ENCODE assay signal across 17 cellular contexts in the genomic region with DNA sequence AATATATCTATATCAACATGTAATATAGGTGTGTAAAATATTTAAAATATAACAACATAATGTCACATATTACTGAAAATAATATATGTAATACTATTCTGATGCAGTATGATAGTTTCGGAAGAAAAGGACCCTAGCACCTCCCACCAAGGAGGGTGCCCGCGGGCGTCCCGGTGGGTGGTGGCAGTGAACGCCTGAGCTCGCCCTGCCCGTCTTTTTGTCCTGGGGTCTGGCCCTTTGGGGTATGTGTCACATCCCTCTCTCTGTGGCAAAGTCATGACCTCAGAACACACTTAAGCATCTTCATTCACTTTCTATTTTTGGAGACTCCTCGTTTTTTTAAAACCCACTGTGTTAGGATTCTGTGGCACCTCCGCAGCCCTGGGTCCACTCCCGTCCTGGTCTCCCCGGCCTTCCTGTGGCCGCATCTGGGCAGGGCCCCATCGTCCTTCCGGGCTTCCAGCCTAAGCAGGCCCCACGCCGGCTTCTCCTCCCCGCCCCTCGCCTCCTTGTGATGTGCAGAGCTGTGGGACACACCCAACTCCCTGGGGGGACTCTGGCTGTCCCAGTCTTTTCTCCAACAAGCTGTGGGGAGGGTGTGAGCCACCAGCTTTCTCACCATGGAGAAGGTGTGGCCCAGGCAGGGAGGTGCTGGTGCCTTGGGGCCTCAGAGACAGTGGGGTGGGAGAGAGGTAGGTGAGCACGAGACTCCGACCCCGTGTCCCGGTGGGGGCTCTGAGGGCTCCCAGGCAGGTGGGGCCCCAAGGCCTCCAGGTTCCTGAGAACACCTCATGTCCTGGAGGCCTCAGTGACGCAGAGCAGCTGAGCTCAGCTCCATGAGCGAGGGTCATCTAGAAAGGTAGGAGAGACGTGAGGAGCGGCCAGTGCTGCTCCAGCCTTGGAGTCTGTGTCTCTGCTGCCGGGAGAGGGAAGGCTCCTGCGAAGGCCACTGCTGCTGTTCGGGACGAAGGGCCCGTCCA. TPM values are rescaled to one million over a fixed set of nuclear protein-coding genes. Genes with fewer than 3 reads are reported as not detected.
DNase-seq lines count a peak whose midpoint lies in the region; ATAC-seq, FAIRE-seq and TF ChIP-seq lines count a peak whose summit lies in the region.
"Had no signal": no experiment of that assay in that cellular context is flagged by ENCODE, and none has a peak within 500 bp of the region (broad histone marks: within the 10 kb centered on the region; RNA-seq: fewer than 3 reads in every experiment).

No MANE protein-coding gene starts in this region.

- H4K20me1 ChIP-seq in HepG2 (ENCODE audit: insufficient read depth, low read length), result no peaks in the 10 kb centered on the region

- H3K4me1 Mint-ChIP-seq in chondrocyte (ENCODE audit: low read depth), result peaks cover 57% of the 10 kb centered on the region
- no peaks in the 10 kb centered on the region for H3K4me1 Mint-ChIP-seq in activated naive CD8-positive, alpha-beta T cell treated with anti-CD3 and anti-CD28 coated beads for 36 hours

- ATAC-seq in HepG2, result no peak
- no peak for ATAC-seq in gastrocnemius medialis

- TF ChIP-seq RAD21 in HepG2 (CRISPR knock-in tag; IDR thresholded peaks at IDR 0.05), result no peak

- 77% methylated on average over 30 of the region's 32 CpGs for WGBS in HepG2 (ENCODE audit: low lambda C conversion rate)

- H3K79me2 ChIP-seq in HepG2 (ENCODE audit: insufficient read depth, low read length), result no peaks in the 10 kb centered on the region

- H3K27ac ChIP-seq in HEK293 (ENCODE audit: extremely low read depth, low read depth, low read length) (no peak overlapping the region), HepG2 (ENCODE audit: extremely low read length, insufficient read depth, low read length) (no peak overlapping the region), gastrocnemius medialis (peak overlapping the region; percentile 2 to 51 (median 30))

- DNase-seq in chondrocyte (ENCODE audit: low spot score) (no peak), HepG2 (ENCODE audit: low spot score) (no peak), gastrocnemius medialis (no peak), GM03348 (ENCODE audit: low spot score) (no peak), NCI-H774 (lab: John Stamatoyannopoulos, UW) (no peak), amniotic stem cell (lab: John Stamatoyannopoulos, UW) (no peak)
- DNase-seq in activated naive CD8-positive, alpha-beta T cell treated with anti-CD3 and anti-CD28 coated beads for 36 hours, result no peak
- DNase-seq: activated CD4-positive, alpha-beta memory T cell treated with anti-CD3 and anti-CD28 coated beads, Interleukin-2, amount 10 ng/mL, durations not matched to agents 7 days and 5 days; activated naive CD4-positive, alpha-beta T cell; GDM1; NCI-H1092; NCI-H510A; Peyer's patch; stimulated activated CD4-positive, alpha-beta T cell treated with anti-CD3 and anti-CD28 coated beads, Interleukin-2, amount 100 ng/mL, for 24 hours; T1000 had no signal

- no peaks in the 10 kb centered on the region for H3K9me3 Mint-ChIP-seq in chondrocyte (ENCODE audit: low read depth)
- H3K9me3 Mint-ChIP-seq in activated naive CD8-positive, alpha-beta T cell treated with anti-CD3 and anti-CD28 coated beads for 36 hours, result no peaks in the 10 kb centered on the region
- H3K9me3 Mint-ChIP-seq: activated CD4-positive, alpha-beta memory T cell treated with anti-CD3 and anti-CD28 coated beads, Interleukin-2, amount 10 ng/mL, durations not matched to agents 7 days and 5 days had no signal

- H3K36me3 ChIP-seq in HEK293 (ENCODE audit: control insufficient read depth in 2 of 2, insufficient read depth in 1 of 2, low read length in 2 of 2) (peaks cover 0 to 6% of the 10 kb centered on the region in 2 experiments; a peak in 1 of 3 replicates), HepG2 (replicated peaks in 1 of 2; ENCODE audit: control insufficient read depth in 1 of 2, insufficient read depth in 2 of 2, low read length in 2 of 2) (no peaks in the 10 kb centered on the region), gastrocnemius medialis (no peaks in the 10 kb centered on the region)
- H3K36me3 ChIP-seq: Peyer's patch had no signal

- H3K4me2 ChIP-seq in HepG2 (ENCODE audit: low read depth, low read length), result no peak overlapping the region

- FAIRE-seq in HepG2 (lab: Jason Lieb, UNC), result no peak
- FAIRE-seq: GM18507 had no signal

- in situ Hi-C loops in HepG2 (cut with HindIII; ENCODE audit: extremely low pct_ligation_motif_present, low pct_unique_long_range_greater_than_20kb), result no loop called here
- in situ Hi-C loops in gastrocnemius medialis (cut with MboI; ENCODE audit: low sequenced_read_pairs in 4 of 4), result no loop called here

- no peak overlapping the region for H3K4me3 Mint-ChIP-seq in chondrocyte (ENCODE audit: unreplicated experiment)
- no peak overlapping the region for H3K4me3 Mint-ChIP-seq in activated naive CD8-positive, alpha-beta T cell treated with anti-CD3 and anti-CD28 coated beads for 36 hours
- H3K4me3 Mint-ChIP-seq: activated CD4-positive, alpha-beta memory T cell treated with anti-CD3 and anti-CD28 coated beads, Interleukin-2, amount 10 ng/mL, durations not matched to agents 7 days and 5 days had no signal

- H3K4me3 ChIP-seq in HEK293 (ENCODE audit: low read depth, low read length) (no peak overlapping the region), HepG2 (replicated peaks in 1 of 3; ENCODE audit: insufficient read depth in 1 of 3, low read depth in 2 of 3, low read length in 3 of 3) (no peak overlapping the region), gastrocnemius medialis (no peak overlapping the region)
- H3K4me3 ChIP-seq: Peyer's patch had no signal

- BruUV-seq in HepG2 (replicated peaks; lab: Mats Ljungman, UMichigan), result no TSS peak

- TF ChIP-seq POLR2A in HepG2 (IDR thresholded peaks at IDR 0.05; ENCODE audit: insufficient read depth in 1 of 2, low read depth in 2 of 2, low read length in 2 of 2) (no peak), gastrocnemius medialis (IDR thresholded peaks at IDR 0.05) (no peak)

- H2AFZ ChIP-seq in HepG2 (ENCODE audit: low read length), result no peak overlapping the region

- TF ChIP-seq CTCF in HEK293 (tag by site-specific recombination; IDR thresholded peaks at IDR 0.05) (no peak), chondrocyte (IDR thresholded peaks at IDR 0.05) (no peak), HepG2 (CRISPR knock-in tag; IDR thresholded peaks at IDR 0.05) (no peak), gastrocnemius medialis (IDR thresholded peaks at IDR 0.05 in 4 of 5, conservative IDR thresholded peaks at IDR 0.05 in 1 of 5) (no peak)

- H3K9me3 ChIP-seq in HEK293 (ENCODE audit: control insufficient read depth, insufficient read depth, low read depth, low read length) (no peaks in the 10 kb centered on the region), HepG2 (ENCODE audit: low read length) (no peaks in the 10 kb centered on the region), gastrocnemius medialis (no peaks in the 10 kb centered on the region)
- H3K9me3 ChIP-seq: Peyer's patch had no signal

- CTCF ChIA-PET in HEK293 (lab: Yijun Ruan, JAX), result interaction anchor here (0.6 kb wide), 1 partner anchor 306 kb away, joined by 3 read pairs; no protein-coding TSS in a partner anchor
- CTCF ChIA-PET in HepG2 (lab: Yijun Ruan, JAX; ENCODE audit: low intra/inter-chr PET ratio, low total read pairs), result no interaction called here

- TF ChIP-seq EP300 in HepG2 (IDR thresholded peaks at IDR 0.05; ENCODE audit: low read depth in 2 of 2, low read length in 2 of 2) (no peak), HepG2 (CRISPR knock-in tag; IDR thresholded peaks at IDR 0.05; ENCODE audit: borderline replicate concordance) (no peak)

- H3K36me3 Mint-ChIP-seq in chondrocyte (ENCODE audit: low read depth), result peaks cover 5% of the 10 kb centered on the region
- no peaks in the 10 kb centered on the region for H3K36me3 Mint-ChIP-seq in activated naive CD8-positive, alpha-beta T cell treated with anti-CD3 and anti-CD28 coated beads for 36 hours

- H3K27ac Mint-ChIP-seq in chondrocyte (ENCODE audit: unreplicated experiment), result peak overlapping the region; percentile 61
- H3K27ac Mint-ChIP-seq in activated naive CD8-positive, alpha-beta T cell treated with anti-CD3 and anti-CD28 coated beads for 36 hours, result no peak overlapping the region
- H3K27ac Mint-ChIP-seq: activated CD4-positive, alpha-beta memory T cell treated with anti-CD3 and anti-CD28 coated beads, Interleukin-2, amount 10 ng/mL, durations not matched to agents 7 days and 5 days had no signal

- intact Hi-C loops in HepG2 (cut with micrococcal nuclease; ENCODE audit: unreplicated experiment), result no loop called here
- intact Hi-C loops in gastrocnemius medialis (cut with DNase I; ENCODE audit: low total_unique reads), result loop anchor here (2.0 kb wide), 1 partner anchor 47 kb away; no protein-coding TSS in a partner anchor

- POLR2A ChIA-PET in HEK293 (lab: Yijun Ruan, JAX) (no interaction called here), HepG2 (lab: Yijun Ruan, JAX) (interaction anchor here (2.3 kb wide), 1 partner anchor 8 kb away, joined by 6 read pairs; no protein-coding TSS in a partner anchor)

- no peaks in the 10 kb centered on the region for H3K27me3 ChIP-seq in HepG2 (ENCODE audit: control insufficient read depth in 1 of 2, insufficient read depth in 2 of 2, low read length in 2 of 2)
- H3K27me3 ChIP-seq in gastrocnemius medialis, result no peaks in the 10 kb centered on the region
- H3K27me3 ChIP-seq: Peyer's patch had no signal

- H3K27me3 Mint-ChIP-seq in chondrocyte (ENCODE audit: low read depth), result no peaks in the 10 kb centered on the region
- no peaks in the 10 kb centered on the region for H3K27me3 Mint-ChIP-seq in activated naive CD8-positive, alpha-beta T cell treated with anti-CD3 and anti-CD28 coated beads for 36 hours
- H3K27me3 Mint-ChIP-seq: activated CD4-positive, alpha-beta memory T cell treated with anti-CD3 and anti-CD28 coated beads, Interleukin-2, amount 10 ng/mL, durations not matched to agents 7 days and 5 days had no signal

- no peak overlapping the region for H3K9ac ChIP-seq in HepG2 (ENCODE audit: insufficient read depth, low read depth, low read length)

- H3K4me1 ChIP-seq in HEK293 (ENCODE audit: control insufficient read depth, insufficient read depth, low read length), result peaks cover 3% of the 10 kb centered on the region; the same call in 1 of the 2 replicates
- H3K4me1 ChIP-seq in HepG2 (ENCODE audit: insufficient read depth, low read length), result peaks cover 29% of the 10 kb centered on the region
- peaks cover 20 to 32% of the 10 kb centered on the region in 2 donors for H3K4me1 ChIP-seq in gastrocnemius medialis

RNA-seq across cellular contexts. Expression of gene PWWP2B, which starts 16.5 kb away (rescaled TPM):
- 9.9 to 13.9 TPM (median 13.2 TPM) in 3 replicates for total RNA-seq in chondrocyte
- total RNA-seq in HepG2 (2016; rRNA removed; fragmentation: Illumina TruSeq; extraction: Trizol), result 3.5 and 4.7 TPM in 2 replicates
- total RNA-seq in HepG2 (2016; cell fraction: cytosol; rRNA removed; fragmentation: Illumina TruSeq; extraction: Trizol; ENCODE audit: low read depth), result 1.3 and 1.8 TPM in 2 replicates
- total RNA-seq in HepG2 (2016; cell fraction: insoluble cytoplasmic fraction; rRNA removed; fragmentation: Illumina TruSeq; extraction: Trizol), result 3.2 and 5.1 TPM in 2 replicates
- 3.2 and 3.7 TPM in 2 replicates for total RNA-seq in HepG2 (2016; cell fraction: membrane; rRNA removed; fragmentation: Illumina TruSeq; extraction: Trizol)
- 2.9 and 3.1 TPM in 2 replicates for total RNA-seq in HepG2 (2016; cell fraction: nucleus; rRNA removed; fragmentation: Illumina TruSeq; extraction: Trizol)
- polyA plus RNA-seq in HepG2 (2011; rRNA removed), result 2.3 and 3.7 TPM in 2 replicates
- polyA plus RNA-seq in HepG2 (2011; cell fraction: cytosol; rRNA removed), result 3.1 and 4.4 TPM in 2 replicates
- polyA plus RNA-seq in HepG2 (2011; cell fraction: nucleus; rRNA removed), result 12.7 and 14.5 TPM in 2 replicates
- polyA plus RNA-seq in HepG2 (2012), result 2.3 and 4.1 TPM in 2 replicates
- 1.2 and 1.3 TPM in 2 replicates for polyA plus RNA-seq in HepG2 (2016; cell fraction: cytosol; fragmentation: Illumina TruSeq; extraction: Trizol; ENCODE audit: low read depth)
- 2.8 and 3.2 TPM in 2 replicates for polyA plus RNA-seq in HepG2 (2016; cell fraction: insoluble cytoplasmic fraction; fragmentation: Illumina TruSeq; extraction: Trizol; ENCODE audit: low read depth)
- 2.2 and 2.3 TPM in 2 replicates for polyA plus RNA-seq in HepG2 (2016; cell fraction: membrane; fragmentation: Illumina TruSeq; extraction: Trizol; ENCODE audit: low read depth)
- 5.4 and 5.6 TPM in 2 replicates for polyA plus RNA-seq in HepG2 (2016; cell fraction: nucleus; fragmentation: Illumina TruSeq; extraction: Trizol; ENCODE audit: insufficient read depth, low read depth)
- polyA minus RNA-seq in HepG2 (2011; rRNA and poly(A)+ RNA removed; ENCODE audit: low replicate concordance), result 3.9 and 6.3 TPM in 2 replicates
- 4.8 and 5.9 TPM in 2 replicates for polyA minus RNA-seq in HepG2 (2011; cell fraction: cytosol; rRNA and poly(A)+ RNA removed)
- 2.7 and 3.5 TPM in 2 replicates for polyA minus RNA-seq in HepG2 (2011; cell fraction: nucleus; rRNA and poly(A)+ RNA removed)
- total RNA-seq in gastrocnemius medialis, result 10 to 100 TPM; 22.7 to 30.9 (median 24.4) TPM
- total RNA-seq in activated naive CD8-positive, alpha-beta T cell treated with anti-CD3 and anti-CD28 coated beads for 36 hours, result 1 to 10 TPM; 2.9 to 3.1 TPM

Comparison
In these comparisons a context has a peak if more than half of its experiments do, and no peak if none do; other contexts are left out.
1. H3K27ac ChIP-seq: peak in gastrocnemius medialis (4 of 4); none in HEK293 (single experiment) and HepG2 (single experiment).